ENCODE assay signal across 8 cellular contexts in genomic region chr12:122835693-122836026, GRCh38. TPM values are rescaled to one million over a fixed set of nuclear protein-coding genes. Genes with fewer than 3 reads are reported as not detected.
DNase-seq lines count a peak whose midpoint lies in the region; ATAC-seq, FAIRE-seq and TF ChIP-seq lines count a peak whose summit lies in the region.

No MANE protein-coding gene starts in this region.

- ATAC-seq in HG03095 (IDR thresholded peaks at IDR 0.05; ENCODE audit: unreplicated experiment) (peak; percentile 50), heart right ventricle (peak in 7 of 8 donors; percentile 8 to 53 (median 21)), psoas muscle (peak; percentile 34 to 51 (median 46))

- no peak for TF ChIP-seq POLR2A in GM12891 (IDR thresholded peaks at IDR 0.05; ENCODE audit: low read depth, low read length)

- H3K36me3 ChIP-seq in heart right ventricle (no peaks in the 10 kb centered on the region), psoas muscle (ENCODE audit: insufficient read depth in 1 of 2, low read depth in 1 of 2) (no peaks in the 10 kb centered on the region)

- peaks cover 0 to 4% (median 0%) of the 10 kb centered on the region in 11 donors for H3K9me3 ChIP-seq in heart right ventricle
- H3K9me3 ChIP-seq in psoas muscle: no peaks in the 10 kb centered on the region

- intact Hi-C loops in heart right ventricle (cut with DNase I): no loop called here
- intact Hi-C loops in psoas muscle (cut with DNase I): no loop called here

- DNase-seq in GM12891 (ENCODE audit: insufficient read length, low spot score) (peak; percentile 61), heart right ventricle (peak in 1 of 2 donors; percentile 25), psoas muscle (no peak), hippocampal formation (lab: John Stamatoyannopoulos, UW) (no peak), GM19240 (ENCODE audit: insufficient read length, low spot score) (no peak), putamen (ENCODE audit: low spot score) (no peak)
- DNase-seq in activated T-cell treated with anti-CD3 and anti-CD28 coated beads, Interleukin-2, amount 50 U/mL, for 48 hours: peak; percentile 40 to 52

- H3K4me1 ChIP-seq in heart right ventricle: peaks cover 0 to 40% (median 22%) of the 10 kb centered on the region in 9 donors
- peaks cover 14% of the 10 kb centered on the region for H3K4me1 ChIP-seq in psoas muscle

- no peak for FAIRE-seq in GM12891 (lab: Jason Lieb, UNC)

- TF ChIP-seq CTCF in heart right ventricle (IDR thresholded peaks at IDR 0.05) (no peak), psoas muscle (IDR thresholded peaks at IDR 0.05) (no peak)

- H3K27me3 ChIP-seq in heart right ventricle (peaks cover 0 to 17% (median 0%) of the 10 kb centered on the region in 7 donors), psoas muscle (ENCODE audit: insufficient read depth in 3 of 3, low read length in 2 of 3) (no peaks in the 10 kb centered on the region)

- WGBS in heart right ventricle, 2 donors: 0 to 1% methylated on average over 21 to 50 of the region's 52 CpGs
- 0 to 1% methylated on average over 12 to 52 of the region's 52 CpGs; no CpG with 5 or more reads in 1 of the 3 donors for WGBS in psoas muscle, 3 donors

- H3K27ac ChIP-seq in heart right ventricle: peak overlapping the region; percentile 27 to 89 (median 82)
- peak overlapping the region; percentile 60 for H3K27ac ChIP-seq in psoas muscle

- H3K4me3 ChIP-seq in heart right ventricle: peak overlapping the region; percentile 49 to 83 (median 72)
- H3K4me3 ChIP-seq in psoas muscle: peak overlapping the region; percentile 77

TF ChIP-seq in GM12891, 5 proteins besides CTCF, POLR2A, EP300 and RAD21:
- TF ChIP-seq PAX5 (IDR thresholded peaks at IDR 0.05; ENCODE audit: insufficient read depth, low read length, severe bottlenecking) (no peak), POU2F2 (IDR thresholded peaks at IDR 0.05; ENCODE audit: low read depth, low read length) (no peak), TAF1 (IDR thresholded peaks at IDR 0.05; ENCODE audit: low read depth, low read length) (no peak), POLR2AphosphoS5 (IDR thresholded peaks at IDR 0.05; ENCODE audit: low read depth, low read length) (no peak), SPI1 (IDR thresholded peaks at IDR 0.05; ENCODE audit: low read depth, low read length) (no peak)
TF ChIP-seq in GM12891: peak in this region for 0.

RNA-seq across cellular contexts. Expression of gene HIP1R, which starts 0.4 kb away (rescaled TPM):
- 4.8 TPM for polyA plus RNA-seq in GM12891 (2012; ENCODE audit: low read depth, missing spikeins)
- total RNA-seq in heart right ventricle (10 to 100 TPM; 13.7 to 26.4 (median 17.5) TPM), psoas muscle (10 to 100 TPM in 2 of 4 donors, 1 to 10 TPM in 2; 6.2 to 13.4 (median 9.7) TPM)
- polyA plus RNA-seq in heart right ventricle (10 to 100 TPM; 25.9 to 37.7 TPM), psoas muscle (10 to 100 TPM in 1 of 3 donors, 1 to 10 TPM in 2; 4.5 to 17.6 (median 8.0) TPM)

Comparison
In these comparisons a context has a peak if more than half of its experiments do, and no peak if none do; other contexts are left out.
1. DNase-seq: peak in GM12891 (single experiment) and activated T-cell treated with anti-CD3 and anti-CD28 coated beads, Interleukin-2, amount 50 U/mL, for 48 hours (2 of 2); none in psoas muscle (0 of 2), hippocampal formation (0 of 2), GM19240 (single experiment) and putamen (single experiment).
2. Peak in every context shown above with its lines, with median percentiles within 50 percentile points of each other: ATAC-seq.